ENCODE assay signal across 18 cellular contexts in the genomic region with DNA sequence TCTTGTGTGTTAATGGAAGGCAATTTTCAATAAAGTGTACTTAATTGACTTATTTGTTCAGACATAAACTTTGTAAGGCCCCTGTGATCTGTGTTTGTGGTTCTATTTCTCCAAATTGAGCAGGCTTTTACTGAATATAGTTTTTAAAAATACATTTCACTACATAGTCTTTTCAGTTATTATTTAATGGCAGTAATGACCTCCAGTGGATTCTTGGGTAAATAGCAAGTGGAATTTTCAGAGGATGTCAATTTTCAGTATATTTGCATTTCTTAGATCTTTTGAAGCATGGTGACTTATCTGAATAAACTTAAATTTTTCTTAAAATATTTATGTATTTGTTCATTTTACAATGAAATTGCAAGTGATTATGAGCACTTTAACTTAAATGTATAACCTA.
DNase-seq lines count a peak whose midpoint lies in the region; ATAC-seq and TF ChIP-seq lines count a peak whose summit lies in the region.
"Had no signal": no experiment of that assay in that cellular context is flagged by ENCODE, and none has a peak within 500 bp of the region (broad histone marks: within the 10 kb centered on the region; RNA-seq: fewer than 3 reads in every experiment).

No MANE protein-coding gene starts in this region.

- H3K4me3 ChIP-seq in OCI-LY3 (ENCODE audit: low read length) (no peak overlapping the region), endodermal cell (ENCODE audit: low read length) (no peak overlapping the region), smooth muscle cell (no peak overlapping the region)
- H3K4me3 ChIP-seq: BLaER1, upper lobe of left lung had no signal

- H3K27me3 ChIP-seq in OCI-LY3 (ENCODE audit: low read depth, low read length) (no peaks in the 10 kb centered on the region), endodermal cell (ENCODE audit: control insufficient read depth, insufficient read depth, low read length, poor library complexity, severe bottlenecking) (no peaks in the 10 kb centered on the region), smooth muscle cell (ENCODE audit: low read depth) (no peaks in the 10 kb centered on the region)
- H3K27me3 ChIP-seq: BLaER1, upper lobe of left lung had no signal

- H3K4me1 ChIP-seq in OCI-LY3 (ENCODE audit: low read length) (no peaks in the 10 kb centered on the region), endodermal cell (ENCODE audit: control insufficient read depth, insufficient read depth, low read length) (no peaks in the 10 kb centered on the region), smooth muscle cell (ENCODE audit: low read depth) (no peaks in the 10 kb centered on the region)
- H3K4me1 ChIP-seq: BLaER1 had no signal

- CTCF ChIA-PET in GM10248 (lab: Yijun Ruan, JAX): no interaction called here

- POLR2A ChIA-PET in GM10248 (lab: Yijun Ruan, JAX): no interaction called here

- H3K27me3 Mint-ChIP-seq in endodermal cell (ENCODE audit: insufficient read depth): no peaks in the 10 kb centered on the region
- H3K27me3 Mint-ChIP-seq: activated T-cell treated with anti-CD3 and anti-CD28 coated beads, Interleukin-2, amount 50 U/mL, for 24 hours; dendritic cell treated with granulocyte-macrophage colony-stimulating factor and Interleukin-4, amounts not matched to agents 40 ng/mL and 50 ng/mL, for 4 days had no signal

- H4K20me1 ChIP-seq in OCI-LY3 (ENCODE audit: insufficient read depth, low read length): no peaks in the 10 kb centered on the region
- no peaks in the 10 kb centered on the region for H4K20me1 ChIP-seq in smooth muscle cell (ENCODE audit: low read depth)
- H4K20me1 ChIP-seq: BLaER1 had no signal

- H3K36me3 Mint-ChIP-seq in endodermal cell (ENCODE audit: low read depth): peaks cover 8% of the 10 kb centered on the region

- H3F3A ChIP-seq in smooth muscle cell (ENCODE audit: low read depth): no peaks in the 10 kb centered on the region

- no peaks in the 10 kb centered on the region for H3K4me1 Mint-ChIP-seq in endodermal cell

- DNase-seq in NCI-H2171 treated with DMSO at 0.1 percent for 48 hours (lab: John Stamatoyannopoulos, UW) (peak; percentile 29), NCI-H2171 (lab: John Stamatoyannopoulos, UW) (no peak), endodermal cell (no peak), smooth muscle cell (lab: John Stamatoyannopoulos, UW; ENCODE audit: unreplicated experiment) (no peak), GM10248 (ENCODE audit: extremely low spot score) (no peak), NCI-H146 treated with DMSO at 0.1 percent for 48 hours (lab: John Stamatoyannopoulos, UW; ENCODE audit: unreplicated experiment) (no peak)
- DNase-seq: activated CD4-positive, CD25-positive, alpha-beta regulatory T cell treated with anti-CD3 and anti-CD28 coated beads, Interleukin-2, amount 50 U/mL, for 72 hours; activated T-cell treated with anti-CD3 and anti-CD28 coated beads, Interleukin-2, amount 50 U/mL, for 24 hours; H7; kidney; NCI-H1048; NCI-H774; stimulated activated CD4-positive, alpha-beta T cell treated with anti-CD3 and anti-CD28 coated beads, Interleukin-1b, Interleukin-23, amount 100 ng/mL, for 48 hours; upper lobe of left lung had no signal

- H3K9ac ChIP-seq in OCI-LY3 (ENCODE audit: low read length) (no peak overlapping the region), endodermal cell (ENCODE audit: extremely low read depth, low read length, poor library complexity, severe bottlenecking) (no peak overlapping the region), smooth muscle cell (ENCODE audit: low read depth) (no peak overlapping the region)
- H3K9ac ChIP-seq: BLaER1 had no signal

- H3K36me3 ChIP-seq in OCI-LY3 (replicated peaks; ENCODE audit: low read depth, low read length) (no peaks in the 10 kb centered on the region), endodermal cell (ENCODE audit: control insufficient read depth, insufficient read depth, low read length) (peaks cover 10% of the 10 kb centered on the region), smooth muscle cell (ENCODE audit: low read depth) (no peaks in the 10 kb centered on the region)
- H3K36me3 ChIP-seq: BLaER1, upper lobe of left lung had no signal

- no peak overlapping the region for H3K27ac ChIP-seq in OCI-LY3 (ENCODE audit: low read length)
- H3K27ac ChIP-seq in endodermal cell (ENCODE audit: low read depth, low read length): no peak overlapping the region
- no peak overlapping the region for H3K27ac ChIP-seq in smooth muscle cell (ENCODE audit: low read depth)
- H3K27ac ChIP-seq: BLaER1, upper lobe of left lung had no signal

- H3K9me3 ChIP-seq in OCI-LY3 (ENCODE audit: insufficient read depth, low read length) (no peaks in the 10 kb centered on the region), endodermal cell (ENCODE audit: control insufficient read depth, low read length) (no peaks in the 10 kb centered on the region), smooth muscle cell (replicated peaks; ENCODE audit: low read depth) (no peaks in the 10 kb centered on the region)
- H3K9me3 ChIP-seq: BLaER1, upper lobe of left lung had no signal

- ATAC-seq in HG02798 (IDR thresholded peaks at IDR 0.05; ENCODE audit: poor library complexity, unreplicated experiment): no peak

- H3K79me2 ChIP-seq in OCI-LY3 (ENCODE audit: low read length) (no peaks in the 10 kb centered on the region), smooth muscle cell (ENCODE audit: low read depth) (no peaks in the 10 kb centered on the region)

- no peaks in the 10 kb centered on the region for H3K9me3 Mint-ChIP-seq in endodermal cell

- no peak overlapping the region for H3K4me2 ChIP-seq in OCI-LY3 (ENCODE audit: low read length)
- H3K4me2 ChIP-seq in smooth muscle cell: no peak overlapping the region
- H3K4me2 ChIP-seq: BLaER1 had no signal

- H2AFZ ChIP-seq in OCI-LY3 (ENCODE audit: low read depth, low read length) (no peak overlapping the region), smooth muscle cell (ENCODE audit: low read depth) (no peak overlapping the region)

- TF ChIP-seq CTCF in OCI-LY3 (IDR thresholded peaks at IDR 0.05; ENCODE audit: low read depth, low read length) (peak; percentile 39), endodermal cell (conservative IDR thresholded peaks at IDR 0.05) (peak; percentile 26), smooth muscle cell (IDR thresholded peaks at IDR 0.05; ENCODE audit: borderline replicate concordance, insufficient read depth, poor library complexity, severe bottlenecking) (peak; percentile 24), GM10248 (IDR thresholded peaks at IDR 0.05; ENCODE audit: control extremely low read depth, extremely low read depth, low read depth, missing control alignments) (no peak)

- no peak overlapping the region for H3K27ac Mint-ChIP-seq in endodermal cell
- H3K27ac Mint-ChIP-seq: activated T-cell treated with anti-CD3 and anti-CD28 coated beads, Interleukin-2, amount 50 U/mL, for 24 hours; dendritic cell treated with granulocyte-macrophage colony-stimulating factor and Interleukin-4, amounts not matched to agents 40 ng/mL and 50 ng/mL, for 4 days had no signal

- no peak overlapping the region for H3K4me3 Mint-ChIP-seq in endodermal cell
- H3K4me3 Mint-ChIP-seq: activated T-cell treated with anti-CD3 and anti-CD28 coated beads, Interleukin-2, amount 50 U/mL, for 24 hours; dendritic cell treated with granulocyte-macrophage colony-stimulating factor and Interleukin-4, amounts not matched to agents 40 ng/mL and 50 ng/mL, for 4 days had no signal
